Comparison of ENCODE assay signal across 8 cellular contexts in the genomic region with DNA sequence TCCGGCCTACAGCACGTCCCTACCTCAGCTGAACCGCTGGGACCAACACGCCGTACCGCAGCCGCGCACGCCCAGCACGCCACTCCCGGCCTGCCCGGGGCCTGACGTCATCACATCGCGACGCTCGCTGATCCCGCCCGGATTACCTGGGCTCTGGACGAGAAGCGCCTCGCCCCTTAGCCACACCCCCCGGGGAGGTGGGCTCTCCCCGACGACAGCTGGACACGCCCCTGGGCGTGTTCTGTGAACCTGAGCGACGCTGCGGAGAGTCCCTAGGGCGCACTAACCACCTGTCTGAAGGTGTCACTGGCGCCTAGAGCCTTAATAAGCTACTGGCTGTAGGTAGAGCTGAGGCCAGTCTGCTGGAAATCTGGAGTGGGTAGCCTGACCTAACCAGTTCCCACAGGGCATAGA. TPM values are rescaled to one million over a fixed set of nuclear protein-coding genes. Genes with fewer than 3 reads are reported as not detected.
A peak's percentile ranks its signal among the peaks of the same experiment; 100 is the strongest.
DNase-seq lines count a peak whose midpoint lies in the region; ATAC-seq lines count a peak whose summit lies in the region.
"Not testable (repeated sequence)": the region's sequence is repeated elsewhere in the genome, so short reads cannot be mapped to it uniquely, and the experiment has no call there.

ZNG1A (minus strand) TSS at position 87 of the 414 bp plus-strand sequence. CDS start 87 bp downstream, outside the sequence.

- peak within 1 kb of the TSS; percentile 71 to 80 (median 76) for H3K4me3 Mint-ChIP-seq in T-cell
- peak within 1 kb of the TSS; percentile 82 to 92 for H3K4me3 Mint-ChIP-seq in stimulated activated naive CD8-positive, alpha-beta T cell treated with anti-CD3 and anti-CD28 coated beads, Interleukin-15, amount 100 ng/mL, for 72 hours

- H3K27ac Mint-ChIP-seq in T-cell: peak within 1 kb of the TSS; percentile 79 to 85
- peak within 1 kb of the TSS; percentile 80 to 98 for H3K27ac Mint-ChIP-seq in stimulated activated naive CD8-positive, alpha-beta T cell treated with anti-CD3 and anti-CD28 coated beads, Interleukin-15, amount 100 ng/mL, for 72 hours

- H3K4me3 ChIP-seq in effector memory CD4-positive, alpha-beta T cell (ENCODE audit: insufficient read depth, low read depth, low read length, poor library complexity, severe bottlenecking): not testable (repeated sequence)

- not testable (repeated sequence) for H3K4me1 ChIP-seq in effector memory CD4-positive, alpha-beta T cell (ENCODE audit: control insufficient read depth, insufficient read depth, low read length, poor library complexity, severe bottlenecking)

- H3K9me3 Mint-ChIP-seq in T-cell; stimulated activated naive CD8-positive, alpha-beta T cell treated with anti-CD3 and anti-CD28 coated beads, Interleukin-15, amount 100 ng/mL, for 72 hours: not testable (repeated sequence)

- POLR2A ChIA-PET in T-cell (lab: Charles Lee): not testable (repeated sequence)

- H3K27me3 ChIP-seq in effector memory CD4-positive, alpha-beta T cell (replicated peaks; ENCODE audit: control insufficient read depth, insufficient read depth, low read length, poor library complexity, severe bottlenecking): not testable (repeated sequence)

- H3K9me3 ChIP-seq in effector memory CD4-positive, alpha-beta T cell (ENCODE audit: control insufficient read depth, low read length): not testable (repeated sequence)

- H3K4me1 Mint-ChIP-seq in T-cell; stimulated activated naive CD8-positive, alpha-beta T cell treated with anti-CD3 and anti-CD28 coated beads, Interleukin-15, amount 100 ng/mL, for 72 hours: not testable (repeated sequence)

- not testable (repeated sequence) for H3K36me3 ChIP-seq in effector memory CD4-positive, alpha-beta T cell (ENCODE audit: control insufficient read depth, insufficient read depth, low read length)

- not testable (repeated sequence) for H3K36me3 Mint-ChIP-seq in T-cell

- peak in 1 of 4 experiments; percentile 63 for ATAC-seq in T-cell (replicated peaks in 1 of 4)
- ATAC-seq in left colon; sciatic nerve; stimulated activated naive CD8-positive, alpha-beta T cell treated with anti-CD3 and anti-CD28 coated beads, Interleukin-15, amount 100 ng/mL, for 72 hours: not testable (repeated sequence)

- H3K27ac ChIP-seq in effector memory CD4-positive, alpha-beta T cell (ENCODE audit: insufficient read depth, low read length, poor library complexity, severe bottlenecking): peak within 1 kb of the TSS; percentile 32

- intact Hi-C loops in left colon (cut with DNase I, micrococcal nuclease); sciatic nerve (cut with DNase I): not testable (repeated sequence)

- CTCF ChIA-PET in T-cell (lab: Charles Lee): not testable (repeated sequence)

- DNase-seq in DMS 273 (lab: John Stamatoyannopoulos, UW; ENCODE audit: unreplicated experiment): peak; percentile 78
- DNase-seq in NCI-H1417 (lab: John Stamatoyannopoulos, UW): peak; percentile 81 to 88 (median 86)
- DNase-seq in T-cell: peak in 30 of 34 experiments; percentile 5 to 95 (median 81)
- DNase-seq in activated T-helper 1 cell treated with Interleukin-2 at 50 U/mL for 16 hours (ENCODE audit: low read depth): peak; percentile 68
- peak in 2 of 3 donors; percentile 2 to 82 for DNase-seq in effector memory CD4-positive, alpha-beta T cell
- peak; percentile 86 for DNase-seq in left colon
- DNase-seq in sciatic nerve (ENCODE audit: low spot score): not testable (repeated sequence)
- peak in 1 of 2 donors; percentile 74 for DNase-seq in stimulated activated naive CD8-positive, alpha-beta T cell treated with anti-CD3 and anti-CD28 coated beads, Interleukin-15, amount 100 ng/mL, for 72 hours

- H3K27me3 Mint-ChIP-seq in T-cell; stimulated activated naive CD8-positive, alpha-beta T cell treated with anti-CD3 and anti-CD28 coated beads, Interleukin-15, amount 100 ng/mL, for 72 hours: not testable (repeated sequence)

RNA-seq across cellular contexts. Expression of gene ZNG1A, which starts in this region (rescaled TPM):
- total RNA-seq in T-cell (10 to 100 TPM; 21.2 to 31.2 (median 22.3) TPM), left colon (10 to 100 TPM; 29.5 to 31.4 TPM), sciatic nerve (33.6 TPM)
